In the genomic region with DNA sequence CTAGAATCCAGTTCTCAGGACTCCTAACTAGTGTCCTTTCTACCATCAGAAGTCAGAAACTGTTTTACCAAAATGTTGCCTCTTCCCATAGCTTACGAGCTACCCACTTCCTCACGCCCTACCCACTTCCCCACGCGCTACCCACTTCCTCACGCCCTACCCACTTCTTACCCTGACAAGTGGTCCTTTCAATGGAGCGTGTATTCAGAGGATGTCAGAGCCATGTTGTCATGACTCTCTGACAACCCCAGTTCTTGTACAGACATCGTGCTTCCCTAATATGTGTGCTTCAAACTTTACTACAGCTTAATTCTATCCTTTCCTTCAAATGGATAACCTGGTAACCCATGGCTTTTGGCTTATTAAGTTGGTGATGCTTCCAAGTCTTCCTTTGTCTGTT, we compare ENCODE assay signal across 9 cellular contexts.
DNase-seq lines count a peak whose midpoint lies in the region; ATAC-seq and TF ChIP-seq lines count a peak whose summit lies in the region.
"Had no signal": no experiment of that assay in that cellular context is flagged by ENCODE, and none has a peak within 500 bp of the region (broad histone marks: within the 10 kb centered on the region; RNA-seq: fewer than 3 reads in every experiment).

No MANE protein-coding gene starts in this region.

- H3K9me3 ChIP-seq in OCI-LY7 (ENCODE audit: low read length) (no peaks in the 10 kb centered on the region), parathyroid adenoma (ENCODE audit: control insufficient read depth, low read length) (no peaks in the 10 kb centered on the region), psoas muscle (no peaks in the 10 kb centered on the region)

- peak overlapping the region; percentile 66; the same call in 1 of the 2 replicates for H2AFZ ChIP-seq in OCI-LY7 (ENCODE audit: low read length)
- peak overlapping the region; percentile 22 for H2AFZ ChIP-seq in parathyroid adenoma

- peak; percentile 12 for DNase-seq in activated CD4-positive, alpha-beta T cell treated with anti-CD3 and anti-CD28 coated beads, Interleukin-2, amount 10 ng/mL, durations not matched to agents 7 days and 5 days
- no peak for DNase-seq in activated CD4-positive, alpha-beta T cell treated with anti-CD3 and anti-CD28 coated beads, Interleukin-2, amount 50 U/mL, for 4 hours
- peak; percentile 2 for DNase-seq in OCI-LY7 (ENCODE audit: low spot score)
- DNase-seq in mesenteric fat pad (ENCODE audit: low spot score), result no peak
- DNase-seq in psoas muscle, result no peak
- DNase-seq in NCI-H1436 treated with DMSO at 0.1 percent for 48 hours (lab: John Stamatoyannopoulos, UW), result no peak

- H3K4me3 ChIP-seq in OCI-LY7 (ENCODE audit: low read depth, low read length, poor library complexity, severe bottlenecking), result no peak overlapping the region
- no peak overlapping the region for H3K4me3 ChIP-seq in parathyroid adenoma (ENCODE audit: low read depth, low read length)
- no peak overlapping the region for H3K4me3 ChIP-seq in psoas muscle

- no peak overlapping the region for H3K27ac Mint-ChIP-seq in activated CD4-positive, alpha-beta T cell treated with anti-CD3 and anti-CD28 coated beads, Interleukin-2, amount 10 ng/mL, durations not matched to agents 7 days and 5 days
- H3K27ac Mint-ChIP-seq: activated T-helper 1 cell treated with anti-CD3 and anti-CD28 coated beads, Interleukin-12 subunit alpha, Interleukin-12 subunit beta, Interleukin-2, Interleukin-4 antibody, amounts not matched to agents 30 ng/mL and 10 ng/mL and 1 ng/mL, durations not matched to agents 14 hours and 24 hours and 36 hours had no signal

- no peaks in the 10 kb centered on the region for H3K36me3 ChIP-seq in OCI-LY7 (ENCODE audit: insufficient read depth, low read length)
- no peaks in the 10 kb centered on the region for H3K36me3 ChIP-seq in parathyroid adenoma (ENCODE audit: control insufficient read depth, insufficient read depth, low read length)
- H3K36me3 ChIP-seq in psoas muscle (ENCODE audit: insufficient read depth in 1 of 2, low read depth in 1 of 2), result no peaks in the 10 kb centered on the region

- intact Hi-C loops in OCI-LY7 (cut with micrococcal nuclease; ENCODE audit: unreplicated experiment) (loop anchor here (10.0 kb wide), 1 partner anchor 456 kb away; no protein-coding TSS in a partner anchor), psoas muscle (cut with DNase I) (no loop called here)

- H3K27me3 ChIP-seq in parathyroid adenoma (ENCODE audit: control insufficient read depth, insufficient read depth, low read length), result no peaks in the 10 kb centered on the region
- no peaks in the 10 kb centered on the region for H3K27me3 ChIP-seq in psoas muscle (ENCODE audit: insufficient read depth in 3 of 3, low read length in 2 of 3)

- H3K79me2 ChIP-seq in OCI-LY7 (ENCODE audit: insufficient read depth, low read depth, low read length), result no peaks in the 10 kb centered on the region
- H3K79me2 ChIP-seq in parathyroid adenoma, result no peaks in the 10 kb centered on the region

- no peak for TF ChIP-seq CTCF in OCI-LY7 (conservative IDR thresholded peaks at IDR 0.05; ENCODE audit: low read length)
- TF ChIP-seq CTCF in parathyroid adenoma (IDR thresholded peaks at IDR 0.05), result no peak
- TF ChIP-seq CTCF in psoas muscle (IDR thresholded peaks at IDR 0.05), result no peak

- H3K27ac ChIP-seq in OCI-LY7 (ENCODE audit: low read depth, low read length, poor library complexity, severe bottlenecking) (no peak overlapping the region), parathyroid adenoma (no peak overlapping the region), psoas muscle (no peak overlapping the region)

- POLR2A ChIA-PET in activated CD4-positive, alpha-beta T cell treated with anti-CD3 and anti-CD28 coated beads, Interleukin-2, amount 10 ng/mL, durations not matched to agents 7 days and 5 days (lab: Charles Lee), result no interaction called here
- POLR2A ChIA-PET in OCI-LY7 (lab: Charles Lee), result interaction anchor here (0.5 to 0.7 kb wide), 2 partner anchors 369 to 1725 kb away, joined by 4 to 12 read pairs; no protein-coding TSS in a partner anchor

- no peak overlapping the region for H3K4me3 Mint-ChIP-seq in activated CD4-positive, alpha-beta T cell treated with anti-CD3 and anti-CD28 coated beads, Interleukin-2, amount 10 ng/mL, durations not matched to agents 7 days and 5 days
- H3K4me3 Mint-ChIP-seq: activated T-helper 1 cell treated with anti-CD3 and anti-CD28 coated beads, Interleukin-12 subunit alpha, Interleukin-12 subunit beta, Interleukin-2, Interleukin-4 antibody, amounts not matched to agents 30 ng/mL and 10 ng/mL and 1 ng/mL, durations not matched to agents 14 hours and 24 hours and 36 hours had no signal

- H3K9me3 Mint-ChIP-seq in activated CD4-positive, alpha-beta T cell treated with anti-CD3 and anti-CD28 coated beads, Interleukin-2, amount 10 ng/mL, durations not matched to agents 7 days and 5 days, result no peaks in the 10 kb centered on the region
- H3K9me3 Mint-ChIP-seq: activated T-helper 1 cell treated with anti-CD3 and anti-CD28 coated beads, Interleukin-12 subunit alpha, Interleukin-12 subunit beta, Interleukin-2, Interleukin-4 antibody, amounts not matched to agents 30 ng/mL and 10 ng/mL and 1 ng/mL, durations not matched to agents 14 hours and 24 hours and 36 hours had no signal

- no peaks in the 10 kb centered on the region for H3K9me2 ChIP-seq in OCI-LY7 (ENCODE audit: insufficient read depth, low read length)

- ATAC-seq in HG02678 (IDR thresholded peaks at IDR 0.05; ENCODE audit: unreplicated experiment), result peak; percentile 27
- no peak for ATAC-seq in psoas muscle

- H3K4me1 Mint-ChIP-seq in activated CD4-positive, alpha-beta T cell treated with anti-CD3 and anti-CD28 coated beads, Interleukin-2, amount 10 ng/mL, durations not matched to agents 7 days and 5 days, result peaks cover 12% of the 10 kb centered on the region

- H3K36me3 Mint-ChIP-seq in activated CD4-positive, alpha-beta T cell treated with anti-CD3 and anti-CD28 coated beads, Interleukin-2, amount 10 ng/mL, durations not matched to agents 7 days and 5 days (ENCODE audit: low read depth), result no peaks in the 10 kb centered on the region

- no TSS peak for BruUV-seq in OCI-LY7 (replicated peaks; lab: Mats Ljungman, UMichigan)

- H3K27me3 Mint-ChIP-seq in activated CD4-positive, alpha-beta T cell treated with anti-CD3 and anti-CD28 coated beads, Interleukin-2, amount 10 ng/mL, durations not matched to agents 7 days and 5 days, result no peaks in the 10 kb centered on the region

- H3K4me2 ChIP-seq in OCI-LY7 (ENCODE audit: low read length) (peak overlapping the region; percentile 12; the same call in 1 of the 2 replicates), parathyroid adenoma (ENCODE audit: low read length) (no peak overlapping the region)

- H3K9ac ChIP-seq in parathyroid adenoma, result no peak overlapping the region

- WGBS in psoas muscle, 3 donors, result 76 to 83% (median 80%) methylated on average over 7 of the region's 7 CpGs

- CTCF ChIA-PET in activated CD4-positive, alpha-beta T cell treated with anti-CD3 and anti-CD28 coated beads, Interleukin-2, amount 10 ng/mL, durations not matched to agents 7 days and 5 days (lab: Charles Lee), result interaction anchor here (1.3 kb wide), 1 partner anchor 10 kb away, joined by 3 read pairs; no protein-coding TSS in a partner anchor
- CTCF ChIA-PET in OCI-LY7 (lab: Charles Lee; ENCODE audit: unreplicated experiment), result no interaction called here

- H4K20me1 ChIP-seq in OCI-LY7 (ENCODE audit: insufficient read depth, low read length), result no peaks in the 10 kb centered on the region

- H3K4me1 ChIP-seq in OCI-LY7 (ENCODE audit: insufficient read depth, low read length, poor library complexity, severe bottlenecking) (peaks cover 8% of the 10 kb centered on the region), parathyroid adenoma (no peaks in the 10 kb centered on the region), psoas muscle (no peaks in the 10 kb centered on the region)

Comparison
In these comparisons a context has a peak if more than half of its experiments do, and no peak if none do; other contexts are left out.
1. DNase-seq: peak in activated CD4-positive, alpha-beta T cell treated with anti-CD3 and anti-CD28 coated beads, Interleukin-2, amount 10 ng/mL, durations not matched to agents 7 days and 5 days (single experiment) and OCI-LY7 (single experiment); none in activated CD4-positive, alpha-beta T cell treated with anti-CD3 and anti-CD28 coated beads, Interleukin-2, amount 50 U/mL, for 4 hours (0 of 2), mesenteric fat pad (single experiment), psoas muscle (0 of 2) and NCI-H1436 treated with DMSO at 0.1 percent for 48 hours (single experiment).